18 cellular contexts compared by ENCODE assay signal in the genomic region with DNA sequence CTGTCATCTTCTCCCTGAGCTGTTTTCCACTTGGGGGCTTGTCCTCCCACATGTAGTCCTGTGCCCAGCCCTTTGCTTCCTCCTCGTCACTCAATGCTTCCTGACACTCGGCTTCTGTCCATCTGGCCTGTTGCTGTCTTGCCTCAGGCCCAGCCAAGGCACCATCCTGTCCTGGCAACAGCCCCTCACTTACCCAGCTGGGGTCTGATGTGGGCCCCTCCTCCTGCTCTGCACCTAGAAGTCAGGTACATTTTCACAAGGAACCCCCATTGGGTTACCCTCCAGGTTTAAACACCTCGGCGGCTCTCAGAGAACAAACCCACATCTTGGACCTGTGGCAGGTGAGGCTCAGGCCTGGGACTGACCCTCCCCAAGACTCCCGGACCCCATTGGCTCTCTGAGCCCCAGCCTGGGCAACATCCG.
DNase-seq lines count a peak whose midpoint lies in the region; ATAC-seq and TF ChIP-seq lines count a peak whose summit lies in the region.
"Had no signal": no experiment of that assay in that cellular context is flagged by ENCODE, and none has a peak within 500 bp of the region (broad histone marks: within the 10 kb centered on the region; RNA-seq: fewer than 3 reads in every experiment).

No MANE protein-coding gene starts in this region.

- H3K4me3 ChIP-seq in suprapubic skin = no peak overlapping the region
- no peak overlapping the region for H3K4me3 ChIP-seq in body of pancreas
- H3K4me3 ChIP-seq: GM23338 had no signal

- H3K27me3 ChIP-seq in suprapubic skin = peaks cover 25% of the 10 kb centered on the region
- no peaks in the 10 kb centered on the region for H3K27me3 ChIP-seq in body of pancreas
- H3K27me3 ChIP-seq: BE2C had no signal

- H3K9me3 ChIP-seq in suprapubic skin (no peaks in the 10 kb centered on the region), body of pancreas (peaks cover 0 to 7% (median 0%) of the 10 kb centered on the region in 3 donors)
- H3K9me3 ChIP-seq: BE2C had no signal

- no peak for TF ChIP-seq CTCF in suprapubic skin (IDR thresholded peaks at IDR 0.05)
- no peak for TF ChIP-seq CTCF in body of pancreas (IDR thresholded peaks at IDR 0.05)

- TF ChIP-seq EP300 in suprapubic skin (IDR thresholded peaks at IDR 0.05) = no peak

- DNase-seq in activated effector memory CD4-positive, alpha-beta T cell treated with anti-CD3 and anti-CD28 coated beads, Interleukin-2, amount 50 U/mL, for 16 hours = peak; percentile 57
- no peak for DNase-seq in activated effector memory CD4-positive, alpha-beta T cell treated with Interleukin-2 at 50 U/mL for 16 hours
- DNase-seq in cerebellar cortex (ENCODE audit: low spot score) = peak; percentile 50
- peak; percentile 21 for DNase-seq in left lobe of liver (ENCODE audit: low spot score)
- DNase-seq in suprapubic skin (ENCODE audit: low spot score in 2 of 2) = peak; percentile 32 to 56
- no peak for DNase-seq in stimulated activated CD4-positive, alpha-beta T cell treated with anti-CD3 and anti-CD28 coated beads, Interleukin-1b, Interleukin-23, amount 100 ng/mL, for 48 hours
- DNase-seq in body of pancreas = no peak
- no peak for DNase-seq in mucosa of gallbladder (ENCODE audit: low spot score)
- DNase-seq: BE2C; CD4-positive, CD25-positive, alpha-beta regulatory T cell; CD8-positive, alpha-beta memory T cell; COR-L47; DMS 273 treated with DMSO at 0.1 percent for 48 hours; DMS53; DND-41; EL; HCEC 1CT had no signal

- H3K27ac ChIP-seq in suprapubic skin = no peak overlapping the region
- H3K27ac ChIP-seq in body of pancreas = no peak overlapping the region

- 77% methylated on average over 6 of the region's 6 CpGs for WGBS in suprapubic skin
- WGBS in body of pancreas, 2 donors = 44% methylated on average over 6 of the region's 6 CpGs

- TF ChIP-seq POLR2A in suprapubic skin (IDR thresholded peaks at IDR 0.05) = no peak
- no peak for TF ChIP-seq POLR2A in body of pancreas (IDR thresholded peaks at IDR 0.05)

- H3K36me3 ChIP-seq in suprapubic skin (no peaks in the 10 kb centered on the region), body of pancreas (replicated peaks in 1 of 2; ENCODE audit: insufficient read depth in 1 of 2, low read depth in 2 of 2) (no peaks in the 10 kb centered on the region)
- H3K36me3 ChIP-seq: BE2C had no signal

- H3K4me1 ChIP-seq in suprapubic skin (no peaks in the 10 kb centered on the region), body of pancreas (no peaks in the 10 kb centered on the region)
- H3K4me1 ChIP-seq: BE2C had no signal

- ATAC-seq in left lobe of liver = no peak
- ATAC-seq in body of pancreas = no peak
- ATAC-seq: GM23338 had no signal

- intact Hi-C loops in body of pancreas (cut with DNase I) = no loop called here

Comparison
In these comparisons a context has a peak if more than half of its experiments do, and no peak if none do; other contexts are left out.
1. DNase-seq: peak in activated effector memory CD4-positive, alpha-beta T cell treated with anti-CD3 and anti-CD28 coated beads, Interleukin-2, amount 50 U/mL, for 16 hours (single experiment), cerebellar cortex (single experiment), left lobe of liver (single experiment) and suprapubic skin (2 of 2); none in activated effector memory CD4-positive, alpha-beta T cell treated with Interleukin-2 at 50 U/mL for 16 hours (single experiment), stimulated activated CD4-positive, alpha-beta T cell treated with anti-CD3 and anti-CD28 coated beads, Interleukin-1b, Interleukin-23, amount 100 ng/mL, for 48 hours (single experiment), body of pancreas (0 of 4) and mucosa of gallbladder (single experiment).